ENCODE assay signal across 1 cellular context in genomic region chr4:702618-703048, GRCh38.
TF ChIP-seq lines count a peak whose summit lies in the region.

No MANE protein-coding gene starts in this region.

TF ChIP-seq in K562, 482 proteins besides CTCF, POLR2A, EP300 and RAD21 (continued from another document and continues in another):
- no peak for TF ChIP-seq CEBPG (CRISPR knock-in tag; IDR thresholded peaks at IDR 0.05)
- TF ChIP-seq CEBPG (tag; conservative IDR thresholded peaks at IDR 0.05 in 1 of 2, IDR thresholded peaks at IDR 0.05 in 1 of 2) = no peak
- TF ChIP-seq LEF1 (IDR thresholded peaks at IDR 0.05) = peak; percentile 45; the same call in 1 of the 2 replicates
- no peak for TF ChIP-seq ZBTB43 (CRISPR knock-in tag; IDR thresholded peaks at IDR 0.05)
- no peak for TF ChIP-seq ZNF398 (CRISPR knock-in tag; IDR thresholded peaks at IDR 0.05)
- no peak for TF ChIP-seq BRCA1 (IDR thresholded peaks at IDR 0.05)
- no peak for TF ChIP-seq BRCA1 (CRISPR knock-in tag; IDR thresholded peaks at IDR 0.05)
- no peak for TF ChIP-seq NFIX (CRISPR knock-in tag; IDR thresholded peaks at IDR 0.05; ENCODE audit: low read depth)
- no peak for TF ChIP-seq ZNF740 (CRISPR knock-in tag; IDR thresholded peaks at IDR 0.05)
- TF ChIP-seq ZNF740 (tag; IDR thresholded peaks at IDR 0.05) = no peak
- no peak for TF ChIP-seq CEBPZ (IDR thresholded peaks at IDR 0.05; ENCODE audit: borderline replicate concordance, low read depth, low read length)
- TF ChIP-seq CREB1 (IDR thresholded peaks at IDR 0.05) = no peak
- TF ChIP-seq CREB1 (CRISPR knock-in tag; IDR thresholded peaks at IDR 0.05) = no peak
- TF ChIP-seq RBM14 (IDR thresholded peaks at IDR 0.05; ENCODE audit: borderline replicate concordance, insufficient read depth, low read depth, low read length) = no peak
- peak; percentile 69 for TF ChIP-seq L3MBTL2 (IDR thresholded peaks at IDR 0.05)
- no peak for TF ChIP-seq CBX2 (IDR thresholded peaks at IDR 0.05; ENCODE audit: insufficient read depth, low read length, poor library complexity, severe bottlenecking)
- no peak for TF ChIP-seq ELK3 (CRISPR knock-in tag; IDR thresholded peaks at IDR 0.05)
- no peak for TF ChIP-seq ZBTB33 (CRISPR knock-in tag; IDR thresholded peaks at IDR 0.05)
- TF ChIP-seq ZNF280A (IDR thresholded peaks at IDR 0.05; ENCODE audit: low read depth, partially characterized antibody) = no peak
- no peak for TF ChIP-seq BMI1 (IDR thresholded peaks at IDR 0.05; ENCODE audit: low read length)
- TF ChIP-seq KLF10 (CRISPR knock-in tag; IDR thresholded peaks at IDR 0.05) = no peak
- 0 out of 2 replicates have a peak, but pooled peaks have one; percentile 2 for TF ChIP-seq JUND (IDR thresholded peaks at IDR 0.05; ENCODE audit: borderline replicate concordance, low read depth, low read length)
- no peak for TF ChIP-seq JUND (tag; IDR thresholded peaks at IDR 0.05; ENCODE audit: borderline replicate concordance, low read depth, low read length)
- peak; percentile 37; the same call in 1 of the 2 replicates for TF ChIP-seq EP400 (IDR thresholded peaks at IDR 0.05)
- no peak for TF ChIP-seq ATF3 (IDR thresholded peaks at IDR 0.05)
- TF ChIP-seq ATF3 (CRISPR knock-in tag; conservative IDR thresholded peaks at IDR 0.05) = no peak
- no peak for TF ChIP-seq SIX5 (IDR thresholded peaks at IDR 0.05; ENCODE audit: borderline replicate concordance in 1 of 2, insufficient read depth in 1 of 2, low read depth in 1 of 2, low read length in 2 of 2)
- TF ChIP-seq HNRNPH1 (optimal IDR thresholded peaks at IDR 0.05; ENCODE audit: low read depth, low read length) = no peak
- TF ChIP-seq NR2F6 (CRISPR knock-in tag; IDR thresholded peaks at IDR 0.05) = no peak
- no peak for TF ChIP-seq TEAD1 (CRISPR knock-in tag; IDR thresholded peaks at IDR 0.05)
- no peak for TF ChIP-seq CLOCK (CRISPR knock-in tag; IDR thresholded peaks at IDR 0.05; ENCODE audit: borderline replicate concordance)
- no peak for TF ChIP-seq NELFE (IDR thresholded peaks at IDR 0.05; ENCODE audit: insufficient read depth, insufficient read length)
- no peak for TF ChIP-seq ZNF347 (CRISPR knock-in tag; IDR thresholded peaks at IDR 0.05; ENCODE audit: low read depth)
- TF ChIP-seq ZNF12 (CRISPR knock-in tag; IDR thresholded peaks at IDR 0.05) = no peak
- no peak for TF ChIP-seq GTF3C2 (IDR thresholded peaks at IDR 0.05; ENCODE audit: borderline replicate concordance, extremely low read depth, insufficient read length)
- no peak for TF ChIP-seq MEF2A (IDR thresholded peaks at IDR 0.05; ENCODE audit: control insufficient read depth, low read depth, low read length)
- no peak for TF ChIP-seq RNF2 (IDR thresholded peaks at IDR 0.05)
- TF ChIP-seq JUN (IDR thresholded peaks at IDR 0.05; ENCODE audit: borderline replicate concordance, low read depth, low read length) = no peak
- no peak for TF ChIP-seq JUN (CRISPR knock-in tag; IDR thresholded peaks at IDR 0.05; ENCODE audit: borderline replicate concordance)
- no peak for TF ChIP-seq TBL1XR1 (IDR thresholded peaks at IDR 0.05; ENCODE audit: low read length in 2 of 2)
- TF ChIP-seq FOXJ3 (CRISPR knock-in tag; IDR thresholded peaks at IDR 0.05) = no peak
- TF ChIP-seq MXD1 (CRISPR knock-in tag; IDR thresholded peaks at IDR 0.05; ENCODE audit: borderline replicate concordance, poor library complexity, severe bottlenecking) = no peak
